In the genomic region with DNA sequence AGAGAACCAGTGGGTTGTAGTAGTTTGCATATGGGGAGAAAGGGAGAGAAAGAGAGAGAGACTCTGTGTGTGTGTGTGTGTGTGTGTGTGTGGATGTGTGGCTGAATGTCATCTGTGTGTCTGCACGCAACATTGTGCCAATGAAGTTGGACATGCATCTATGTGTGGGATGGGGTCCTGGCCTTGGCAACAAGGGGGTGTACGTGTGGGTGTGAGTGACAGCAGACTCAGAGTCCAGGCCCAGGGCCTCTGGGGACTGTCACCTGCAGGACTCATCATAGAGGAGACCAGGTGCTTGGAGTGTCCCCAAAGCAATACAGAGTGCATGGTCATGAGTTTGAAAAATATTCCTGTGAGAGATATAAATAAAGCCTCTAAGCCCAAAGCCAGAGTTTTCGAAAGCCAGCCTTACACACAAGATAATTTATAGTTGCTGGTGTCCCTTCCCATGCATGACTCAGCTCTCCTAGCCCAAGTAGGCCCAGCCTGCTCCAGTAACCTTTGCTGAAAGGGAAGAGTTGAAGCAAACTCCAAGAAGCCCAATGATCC, we compare ENCODE assay signal across 15 cellular contexts. TPM values are rescaled to one million over a fixed set of nuclear protein-coding genes. Genes with fewer than 3 reads are reported as not detected.
DNase-seq lines count a peak whose midpoint lies in the region; ATAC-seq and TF ChIP-seq lines count a peak whose summit lies in the region.
"Had no signal": no experiment of that assay in that cellular context is flagged by ENCODE, and none has a peak within 500 bp of the region (broad histone marks: within the 10 kb centered on the region; RNA-seq: fewer than 3 reads in every experiment).

No MANE protein-coding gene starts in this region.

- H3K4me3 ChIP-seq in AG04450 (ENCODE audit: low read depth, low read length), result no peak overlapping the region

- no peak for TF ChIP-seq CTCF in AG04450 (IDR thresholded peaks at IDR 0.05; ENCODE audit: low read depth, low read length)
- TF ChIP-seq CTCF in omental fat pad (IDR thresholded peaks at IDR 0.05), result no peak
- TF ChIP-seq CTCF in osteocyte (IDR thresholded peaks at IDR 0.05), result no peak

- no peaks in the 10 kb centered on the region for H3K36me3 Mint-ChIP-seq in osteocyte (ENCODE audit: unreplicated experiment)
- no peaks in the 10 kb centered on the region for H3K36me3 Mint-ChIP-seq in activated CD4-positive, alpha-beta memory T cell treated with anti-CD3 and anti-CD28 coated beads, Interleukin-2, amount 10 ng/mL, durations not matched to agents 7 days and 5 days (ENCODE audit: low read depth)
- H3K36me3 Mint-ChIP-seq: naive thymus-derived CD8-positive, alpha-beta T cell had no signal

- DNase-seq in AG04450 (ENCODE audit: low read depth, low spot score) (peak; percentile 32), OCI-M1 (lab: John Stamatoyannopoulos, UW) (peak; percentile 74), fibroblast of peridontal ligament (ENCODE audit: extremely low read depth) (peak; percentile 50), omental fat pad (ENCODE audit: low spot score) (no peak), osteocyte (ENCODE audit: extremely low spot score, unreplicated experiment) (no peak)
- DNase-seq in activated T-cell treated with anti-CD3 and anti-CD28 coated beads, Interleukin-2, amount 50 U/mL, for 48 hours, result no peak
- DNase-seq in activated CD4-positive, alpha-beta memory T cell treated with anti-CD3 and anti-CD28 coated beads, Interleukin-2, amount 10 ng/mL, durations not matched to agents 7 days and 5 days, result no peak
- DNase-seq: activated CD4-positive, alpha-beta T cell treated with anti-CD3 and anti-CD28 coated beads for 48 hours; activated naive CD4-positive, alpha-beta T cell treated with anti-CD3 and anti-CD28 coated beads for 36 hours; DMS79 treated with DMSO at 0.1 percent for 48 hours; naive thymus-derived CD8-positive, alpha-beta T cell; NCI-H1105; SK-N-SH had no signal

- H3K9me3 Mint-ChIP-seq in osteocyte (ENCODE audit: unreplicated experiment), result no peaks in the 10 kb centered on the region
- no peaks in the 10 kb centered on the region for H3K9me3 Mint-ChIP-seq in activated CD4-positive, alpha-beta memory T cell treated with anti-CD3 and anti-CD28 coated beads, Interleukin-2, amount 10 ng/mL, durations not matched to agents 7 days and 5 days
- H3K9me3 Mint-ChIP-seq: activated naive CD4-positive, alpha-beta T cell treated with anti-CD3 and anti-CD28 coated beads for 36 hours; naive thymus-derived CD8-positive, alpha-beta T cell; stimulated activated naive CD8-positive, alpha-beta T cell treated with anti-CD3 and anti-CD28 coated beads, Interleukin-15, Interleukin-2, amounts not matched to agents 100 ng/mL and 50 ng/mL, for 24 hours had no signal

- H3K27ac ChIP-seq in AG04450 (ENCODE audit: low read depth, low read length), result no peak overlapping the region

- H3K27me3 ChIP-seq in AG04450 (ENCODE audit: control insufficient read depth, insufficient read depth, low read length), result no peaks in the 10 kb centered on the region

- no peaks in the 10 kb centered on the region for H3K27me3 Mint-ChIP-seq in osteocyte (ENCODE audit: unreplicated experiment)
- H3K27me3 Mint-ChIP-seq in activated CD4-positive, alpha-beta memory T cell treated with anti-CD3 and anti-CD28 coated beads, Interleukin-2, amount 10 ng/mL, durations not matched to agents 7 days and 5 days, result no peaks in the 10 kb centered on the region
- H3K27me3 Mint-ChIP-seq: naive thymus-derived CD8-positive, alpha-beta T cell; stimulated activated naive CD8-positive, alpha-beta T cell treated with anti-CD3 and anti-CD28 coated beads, Interleukin-15, Interleukin-2, amounts not matched to agents 100 ng/mL and 50 ng/mL, for 24 hours had no signal

- H3K9me3 ChIP-seq in AG04450 (ENCODE audit: control insufficient read depth, insufficient read depth, low read length), result no peaks in the 10 kb centered on the region
- H3K9me3 ChIP-seq: SK-N-SH had no signal

- H3K27ac Mint-ChIP-seq in osteocyte (ENCODE audit: unreplicated experiment), result no peak overlapping the region
- no peak overlapping the region for H3K27ac Mint-ChIP-seq in activated CD4-positive, alpha-beta memory T cell treated with anti-CD3 and anti-CD28 coated beads, Interleukin-2, amount 10 ng/mL, durations not matched to agents 7 days and 5 days
- H3K27ac Mint-ChIP-seq: activated naive CD4-positive, alpha-beta T cell treated with anti-CD3 and anti-CD28 coated beads for 36 hours; naive thymus-derived CD8-positive, alpha-beta T cell; stimulated activated naive CD8-positive, alpha-beta T cell treated with anti-CD3 and anti-CD28 coated beads, Interleukin-15, Interleukin-2, amounts not matched to agents 100 ng/mL and 50 ng/mL, for 24 hours had no signal

- H3K4me1 Mint-ChIP-seq in osteocyte (ENCODE audit: unreplicated experiment), result peaks cover 3% of the 10 kb centered on the region
- no peaks in the 10 kb centered on the region for H3K4me1 Mint-ChIP-seq in activated CD4-positive, alpha-beta memory T cell treated with anti-CD3 and anti-CD28 coated beads, Interleukin-2, amount 10 ng/mL, durations not matched to agents 7 days and 5 days
- H3K4me1 Mint-ChIP-seq: naive thymus-derived CD8-positive, alpha-beta T cell had no signal

- POLR2A ChIA-PET in AG04450 (lab: Yijun Ruan, JAX), result no interaction called here
- POLR2A ChIA-PET in activated CD4-positive, alpha-beta memory T cell treated with anti-CD3 and anti-CD28 coated beads, Interleukin-2, amount 10 ng/mL, durations not matched to agents 7 days and 5 days (lab: Charles Lee), result no interaction called here

- ATAC-seq in omental fat pad (ENCODE audit: low FRiP score) (peak; percentile 66), GM19328 (IDR thresholded peaks at IDR 0.05; ENCODE audit: unreplicated experiment) (no peak)
- ATAC-seq: naive thymus-derived CD8-positive, alpha-beta T cell had no signal

- no peak overlapping the region for H3K4me3 Mint-ChIP-seq in osteocyte (ENCODE audit: unreplicated experiment)
- no peak overlapping the region for H3K4me3 Mint-ChIP-seq in activated CD4-positive, alpha-beta memory T cell treated with anti-CD3 and anti-CD28 coated beads, Interleukin-2, amount 10 ng/mL, durations not matched to agents 7 days and 5 days
- H3K4me3 Mint-ChIP-seq: activated naive CD4-positive, alpha-beta T cell treated with anti-CD3 and anti-CD28 coated beads for 36 hours; naive thymus-derived CD8-positive, alpha-beta T cell; stimulated activated naive CD8-positive, alpha-beta T cell treated with anti-CD3 and anti-CD28 coated beads, Interleukin-15, Interleukin-2, amounts not matched to agents 100 ng/mL and 50 ng/mL, for 24 hours had no signal

- CTCF ChIA-PET in AG04450 (lab: Charles Lee), result no interaction called here
- CTCF ChIA-PET in activated CD4-positive, alpha-beta memory T cell treated with anti-CD3 and anti-CD28 coated beads, Interleukin-2, amount 10 ng/mL, durations not matched to agents 7 days and 5 days (lab: Charles Lee), result no interaction called here

RNA-seq across cellular contexts. Expression of gene TNP1, which starts 59.9 kb away (rescaled TPM):
- polyA plus RNA-seq in AG04450 (2011; rRNA removed), result not detected in 2 replicates
- polyA minus RNA-seq in AG04450 (2011; rRNA and poly(A)+ RNA removed), result not detected in 2 replicates
- total RNA-seq in omental fat pad, result not detected
- total RNA-seq in osteocyte, result not detected in 2 replicates
- total RNA-seq in activated CD4-positive, alpha-beta memory T cell treated with anti-CD3 and anti-CD28 coated beads, Interleukin-2, amount 10 ng/mL, durations not matched to agents 7 days and 5 days, result not detected
- total RNA-seq: activated naive CD4-positive, alpha-beta T cell treated with anti-CD3 and anti-CD28 coated beads for 36 hours; naive thymus-derived CD8-positive, alpha-beta T cell had no signal
- polyA plus RNA-seq: naive thymus-derived CD8-positive, alpha-beta T cell; SK-N-SH had no signal

Comparison
In these comparisons a context has a peak if more than half of its experiments do, and no peak if none do; other contexts are left out.
1. DNase-seq: peak in AG04450 (single experiment), OCI-M1 (single experiment) and fibroblast of peridontal ligament (single experiment); none in omental fat pad (single experiment), activated T-cell treated with anti-CD3 and anti-CD28 coated beads, Interleukin-2, amount 50 U/mL, for 48 hours (0 of 2), osteocyte (single experiment) and activated CD4-positive, alpha-beta memory T cell treated with anti-CD3 and anti-CD28 coated beads, Interleukin-2, amount 10 ng/mL, durations not matched to agents 7 days and 5 days (single experiment).